In genomic region chr2:119408221-119408619, GRCh38 we compare ENCODE assay signal across 1 cellular context.
TF ChIP-seq lines count a peak whose summit lies in the region.

No MANE protein-coding gene starts in this region.

TF ChIP-seq in WTC11, 78 proteins besides CTCF, POLR2A, EP300 and RAD21 (continued from another document):
- no peak for TF ChIP-seq HMGXB4 (CRISPR knock-in tag; IDR thresholded peaks at IDR 0.05)
- no peak for TF ChIP-seq E2F5 (CRISPR knock-in tag; IDR thresholded peaks at IDR 0.05)
- no peak for TF ChIP-seq E2F1 (CRISPR knock-in tag; IDR thresholded peaks at IDR 0.05)
- TF ChIP-seq HMGA2 (CRISPR knock-in tag; IDR thresholded peaks at IDR 0.05) = no peak
- no peak for TF ChIP-seq SOX15 (CRISPR knock-in tag; IDR thresholded peaks at IDR 0.05)
- no peak for TF ChIP-seq RELA (CRISPR knock-in tag; IDR thresholded peaks at IDR 0.05; ENCODE audit: borderline replicate concordance)
- no peak for TF ChIP-seq CREM (CRISPR knock-in tag; IDR thresholded peaks at IDR 0.05)
- TF ChIP-seq ZNF671 (CRISPR knock-in tag; IDR thresholded peaks at IDR 0.05) = no peak
- TF ChIP-seq FOXK1 (CRISPR knock-in tag; IDR thresholded peaks at IDR 0.05) = no peak
- no peak for TF ChIP-seq MAX (CRISPR knock-in tag; IDR thresholded peaks at IDR 0.05)
- TF ChIP-seq ZBTB43 (CRISPR knock-in tag; IDR thresholded peaks at IDR 0.05) = no peak
- no peak for TF ChIP-seq MYBL2 (CRISPR knock-in tag; IDR thresholded peaks at IDR 0.05)
